ENCODE assay signal across 1 cellular context in the genomic region with DNA sequence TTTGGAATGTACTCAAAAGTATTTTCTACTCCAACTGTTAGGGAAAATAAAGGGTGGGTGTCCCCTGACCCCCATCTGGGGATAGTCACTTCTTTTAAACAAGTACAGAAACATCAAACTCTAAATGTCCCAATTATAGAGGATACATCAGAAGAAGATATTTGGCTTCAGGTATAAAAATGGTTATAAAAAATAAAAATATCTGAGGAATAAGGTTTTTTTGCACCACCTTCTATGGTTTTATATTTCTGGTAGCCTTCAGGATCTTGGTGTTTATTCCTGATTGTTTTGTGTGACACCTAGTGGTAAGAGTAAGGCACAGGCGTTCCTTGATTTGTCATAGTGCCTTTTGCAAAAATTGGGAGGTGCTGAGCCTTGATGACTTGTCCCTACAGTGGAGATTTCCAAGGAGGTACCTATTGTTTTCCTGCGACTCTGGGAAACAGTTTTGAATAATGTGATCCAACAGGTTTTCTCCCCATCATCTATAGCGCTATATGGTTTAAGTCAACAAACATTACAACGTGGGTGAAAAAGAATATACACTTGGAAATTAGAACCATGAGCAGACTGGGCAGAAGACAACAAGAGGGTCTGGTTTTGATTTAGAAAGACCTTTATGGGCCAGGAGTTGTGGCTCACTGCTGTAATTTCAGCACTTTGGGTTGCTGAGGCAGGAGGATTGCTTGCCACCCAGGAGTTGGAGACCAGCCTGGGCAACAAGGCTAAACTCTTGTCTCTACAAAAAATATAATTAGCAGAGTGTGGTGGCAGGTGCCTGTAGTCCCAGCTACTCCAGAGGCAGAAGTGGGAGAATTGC.
TF ChIP-seq lines count a peak whose summit lies in the region.

No MANE protein-coding gene starts in this region.

TF ChIP-seq in K562, 482 proteins besides CTCF, POLR2A, EP300 and RAD21 (continued from another document):
- TF ChIP-seq, protein P1, sequence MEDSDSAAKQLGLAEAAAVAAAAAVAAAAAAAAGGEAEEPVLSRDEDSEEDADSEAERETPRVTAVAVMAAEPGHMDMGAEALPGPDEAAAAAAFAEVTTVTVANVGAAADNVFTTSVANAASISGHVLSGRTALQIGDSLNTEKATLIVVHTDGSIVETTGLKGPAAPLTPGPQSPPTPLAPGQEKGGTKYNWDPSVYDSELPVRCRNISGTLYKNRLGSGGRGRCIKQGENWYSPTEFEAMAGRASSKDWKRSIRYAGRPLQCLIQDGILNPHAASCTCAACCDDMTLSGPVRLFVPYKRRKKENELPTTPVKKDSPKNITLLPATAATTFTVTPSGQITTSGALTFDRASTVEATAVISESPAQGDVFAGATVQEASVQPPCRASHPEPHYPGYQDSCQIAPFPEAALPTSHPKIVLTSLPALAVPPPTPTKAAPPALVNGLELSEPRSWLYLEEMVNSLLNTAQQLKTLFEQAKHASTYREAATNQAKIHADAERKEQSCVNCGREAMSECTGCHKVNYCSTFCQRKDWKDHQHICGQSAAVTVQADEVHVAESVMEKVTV (CRISPR knock-in tag; IDR thresholded peaks at IDR 0.05), result peak; percentile 72
- TF ChIP-seq SREBF2 (CRISPR knock-in tag; IDR thresholded peaks at IDR 0.05) (no peak), CCNT2 (IDR thresholded peaks at IDR 0.05; ENCODE audit: borderline replicate concordance, extremely low read depth, insufficient read length, low read depth, low read length) (no peak), ZC3H11A (IDR thresholded peaks at IDR 0.05; ENCODE audit: low read depth, low read length) (no peak), NCOA1 (IDR thresholded peaks at IDR 0.05; ENCODE audit: low read depth) (no peak), ZNF23 (CRISPR knock-in tag; IDR thresholded peaks at IDR 0.05) (no peak), SMC3 (conservative IDR thresholded peaks at IDR 0.05; ENCODE audit: insufficient read depth, low read depth, low read length) (peak; percentile 75), CREM (IDR thresholded peaks at IDR 0.05; ENCODE audit: low read depth) (0 out of 2 replicates have a peak, but pooled peaks have one; percentile 22)
- TF ChIP-seq, protein P2, sequence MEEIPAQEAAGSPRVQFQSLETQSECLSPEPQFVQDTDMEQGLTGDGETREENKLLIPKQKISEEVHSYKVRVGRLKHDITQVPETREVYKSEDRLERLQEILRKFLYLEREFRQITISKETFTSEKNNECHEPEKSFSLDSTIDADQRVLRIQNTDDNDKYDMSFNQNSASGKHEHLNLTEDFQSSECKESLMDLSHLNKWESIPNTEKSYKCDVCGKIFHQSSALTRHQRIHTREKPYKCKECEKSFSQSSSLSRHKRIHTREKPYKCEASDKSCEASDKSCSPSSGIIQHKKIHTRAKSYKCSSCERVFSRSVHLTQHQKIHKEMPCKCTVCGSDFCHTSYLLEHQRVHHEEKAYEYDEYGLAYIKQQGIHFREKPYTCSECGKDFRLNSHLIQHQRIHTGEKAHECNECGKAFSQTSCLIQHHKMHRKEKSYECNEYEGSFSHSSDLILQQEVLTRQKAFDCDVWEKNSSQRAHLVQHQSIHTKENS (CRISPR knock-in tag; IDR thresholded peaks at IDR 0.05), result no peak
